Comparison of ENCODE assay signal across 1 cellular context in genomic region chr22:24632642-24633041, GRCh38.
TF ChIP-seq lines count a peak whose summit lies in the region.

No MANE protein-coding gene starts in this region.

TF ChIP-seq in K562, 482 proteins besides CTCF, POLR2A, EP300 and RAD21:
- TF ChIP-seq RBFOX2 (IDR thresholded peaks at IDR 0.05; ENCODE audit: low read depth, low read length), result 0 out of 2 replicates have a peak, but pooled peaks have one; percentile 21
- TF ChIP-seq NFIC (IDR thresholded peaks at IDR 0.05), result peak; percentile 64
- TF ChIP-seq TFAP4 (CRISPR knock-in tag; IDR thresholded peaks at IDR 0.05; ENCODE audit: borderline replicate concordance), result peak; percentile 46; the same call in 1 of the 2 replicates
